Comparison of ENCODE assay signal across 1 cellular context in the genomic region with DNA sequence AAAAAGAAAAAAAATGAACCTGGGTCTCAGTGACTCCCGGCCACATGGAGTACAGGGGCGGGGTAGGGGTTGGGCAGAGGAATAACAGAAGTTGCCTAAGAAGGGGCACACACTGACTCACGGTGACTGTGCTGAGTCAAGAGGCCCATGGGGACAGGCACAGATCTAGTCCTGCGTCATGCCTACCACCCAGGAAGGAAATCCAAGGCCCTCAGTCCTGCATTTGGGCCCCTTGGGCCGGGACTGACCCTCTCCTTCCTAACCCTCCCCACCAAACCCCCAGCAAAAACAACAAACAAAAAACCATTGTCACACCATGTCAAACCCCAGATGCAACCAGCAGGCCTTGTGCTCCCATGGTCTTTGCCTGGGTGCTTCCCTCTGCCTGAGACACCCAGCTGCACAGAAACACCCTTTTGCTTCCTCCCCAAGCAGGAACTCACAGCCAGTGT.
A peak's percentile ranks its signal among the peaks of the same experiment; 100 is the strongest.
TF ChIP-seq lines count a peak whose summit lies in the region.

No MANE protein-coding gene starts in this region.

TF ChIP-seq in K562, 482 proteins besides CTCF, POLR2A, EP300 and RAD21 (continued from another document and continues in another):
- TF ChIP-seq, protein P1, sequence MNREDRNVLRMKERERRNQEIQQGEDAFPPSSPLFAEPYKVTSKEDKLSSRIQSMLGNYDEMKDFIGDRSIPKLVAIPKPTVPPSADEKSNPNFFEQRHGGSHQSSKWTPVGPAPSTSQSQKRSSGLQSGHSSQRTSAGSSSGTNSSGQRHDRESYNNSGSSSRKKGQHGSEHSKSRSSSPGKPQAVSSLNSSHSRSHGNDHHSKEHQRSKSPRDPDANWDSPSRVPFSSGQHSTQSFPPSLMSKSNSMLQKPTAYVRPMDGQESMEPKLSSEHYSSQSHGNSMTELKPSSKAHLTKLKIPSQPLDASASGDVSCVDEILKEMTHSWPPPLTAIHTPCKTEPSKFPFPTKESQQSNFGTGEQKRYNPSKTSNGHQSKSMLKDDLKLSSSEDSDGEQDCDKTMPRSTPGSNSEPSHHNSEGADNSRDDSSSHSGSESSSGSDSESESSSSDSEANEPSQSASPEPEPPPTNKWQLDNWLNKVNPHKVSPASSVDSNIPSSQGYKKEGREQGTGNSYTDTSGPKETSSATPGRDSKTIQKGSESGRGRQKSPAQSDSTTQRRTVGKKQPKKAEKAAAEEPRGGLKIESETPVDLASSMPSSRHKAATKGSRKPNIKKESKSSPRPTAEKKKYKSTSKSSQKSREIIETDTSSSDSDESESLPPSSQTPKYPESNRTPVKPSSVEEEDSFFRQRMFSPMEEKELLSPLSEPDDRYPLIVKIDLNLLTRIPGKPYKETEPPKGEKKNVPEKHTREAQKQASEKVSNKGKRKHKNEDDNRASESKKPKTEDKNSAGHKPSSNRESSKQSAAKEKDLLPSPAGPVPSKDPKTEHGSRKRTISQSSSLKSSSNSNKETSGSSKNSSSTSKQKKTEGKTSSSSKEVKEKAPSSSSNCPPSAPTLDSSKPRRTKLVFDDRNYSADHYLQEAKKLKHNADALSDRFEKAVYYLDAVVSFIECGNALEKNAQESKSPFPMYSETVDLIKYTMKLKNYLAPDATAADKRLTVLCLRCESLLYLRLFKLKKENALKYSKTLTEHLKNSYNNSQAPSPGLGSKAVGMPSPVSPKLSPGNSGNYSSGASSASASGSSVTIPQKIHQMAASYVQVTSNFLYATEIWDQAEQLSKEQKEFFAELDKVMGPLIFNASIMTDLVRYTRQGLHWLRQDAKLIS (CRISPR knock-in tag; IDR thresholded peaks at IDR 0.05) = no peak
- TF ChIP-seq BHLHE40 (IDR thresholded peaks at IDR 0.05; ENCODE audit: low read length) = no peak
- TF ChIP-seq HDAC8 (tag; IDR thresholded peaks at IDR 0.05) = no peak
- TF ChIP-seq ZNF41 (CRISPR knock-in tag; conservative IDR thresholded peaks at IDR 0.05) = no peak
- no peak for TF ChIP-seq ZNF589 (CRISPR knock-in tag; IDR thresholded peaks at IDR 0.05; ENCODE audit: low read depth)
- TF ChIP-seq CREB1 (IDR thresholded peaks at IDR 0.05) = no peak
- no peak for TF ChIP-seq CREB1 (CRISPR knock-in tag; IDR thresholded peaks at IDR 0.05)
- TF ChIP-seq CREB3L1 (IDR thresholded peaks at IDR 0.05; ENCODE audit: borderline replicate concordance, low read depth) = no peak
- TF ChIP-seq ASH1L (IDR thresholded peaks at IDR 0.05; ENCODE audit: borderline replicate concordance, low read depth, partially characterized antibody) = no peak
- no peak for TF ChIP-seq ZNF12 (CRISPR knock-in tag; IDR thresholded peaks at IDR 0.05)
- TF ChIP-seq NR1H2 (CRISPR knock-in tag; IDR thresholded peaks at IDR 0.05) = no peak
- 0 out of 4 replicates have a peak, but pooled peaks of 1 of the 2 experiments have one; percentile 50 for TF ChIP-seq ZNF639 (CRISPR knock-in tag; conservative IDR thresholded peaks at IDR 0.05 in 1 of 2, IDR thresholded peaks at IDR 0.05 in 1 of 2)
- no peak for TF ChIP-seq MCM5 (IDR thresholded peaks at IDR 0.05; ENCODE audit: low read depth)
- peak; percentile 54; the same call in 1 of the 2 replicates for TF ChIP-seq NFE2 (IDR thresholded peaks at IDR 0.05; ENCODE audit: low read depth)
- no peak for TF ChIP-seq RBBP5 (IDR thresholded peaks at IDR 0.05; ENCODE audit: borderline replicate concordance, insufficient read depth, low read length, poor library complexity, severe bottlenecking)
- TF ChIP-seq, protein P2, sequence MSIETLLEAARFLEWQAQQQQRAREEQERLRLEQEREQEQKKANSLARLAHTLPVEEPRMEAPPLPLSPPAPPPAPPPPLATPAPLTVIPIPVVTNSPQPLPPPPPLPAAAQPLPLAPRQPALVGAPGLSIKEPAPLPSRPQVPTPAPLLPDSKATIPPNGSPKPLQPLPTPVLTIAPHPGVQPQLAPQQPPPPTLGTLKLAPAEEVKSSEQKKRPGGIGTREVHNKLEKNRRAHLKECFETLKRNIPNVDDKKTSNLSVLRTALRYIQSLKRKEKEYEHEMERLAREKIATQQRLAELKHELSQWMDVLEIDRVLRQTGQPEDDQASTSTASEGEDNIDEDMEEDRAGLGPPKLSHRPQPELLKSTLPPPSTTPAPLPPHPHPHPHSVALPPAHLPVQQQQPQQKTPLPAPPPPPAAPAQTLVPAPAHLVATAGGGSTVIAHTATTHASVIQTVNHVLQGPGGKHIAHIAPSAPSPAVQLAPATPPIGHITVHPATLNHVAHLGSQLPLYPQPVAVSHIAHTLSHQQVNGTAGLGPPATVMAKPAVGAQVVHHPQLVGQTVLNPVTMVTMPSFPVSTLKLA (conservative IDR thresholded peaks at IDR 0.05) = 0 out of 4 replicates have a peak, but pooled peaks of 1 of the 2 experiments have one; percentile 22
- 0 out of 2 replicates have a peak, but pooled peaks have one; percentile 30 for TF ChIP-seq CUX1 (CRISPR knock-in tag; IDR thresholded peaks at IDR 0.05)
- TF ChIP-seq BACH1 (tag; IDR thresholded peaks at IDR 0.05) = peak; percentile 54; the same call in 1 of the 2 replicates
- TF ChIP-seq, protein P3, sequence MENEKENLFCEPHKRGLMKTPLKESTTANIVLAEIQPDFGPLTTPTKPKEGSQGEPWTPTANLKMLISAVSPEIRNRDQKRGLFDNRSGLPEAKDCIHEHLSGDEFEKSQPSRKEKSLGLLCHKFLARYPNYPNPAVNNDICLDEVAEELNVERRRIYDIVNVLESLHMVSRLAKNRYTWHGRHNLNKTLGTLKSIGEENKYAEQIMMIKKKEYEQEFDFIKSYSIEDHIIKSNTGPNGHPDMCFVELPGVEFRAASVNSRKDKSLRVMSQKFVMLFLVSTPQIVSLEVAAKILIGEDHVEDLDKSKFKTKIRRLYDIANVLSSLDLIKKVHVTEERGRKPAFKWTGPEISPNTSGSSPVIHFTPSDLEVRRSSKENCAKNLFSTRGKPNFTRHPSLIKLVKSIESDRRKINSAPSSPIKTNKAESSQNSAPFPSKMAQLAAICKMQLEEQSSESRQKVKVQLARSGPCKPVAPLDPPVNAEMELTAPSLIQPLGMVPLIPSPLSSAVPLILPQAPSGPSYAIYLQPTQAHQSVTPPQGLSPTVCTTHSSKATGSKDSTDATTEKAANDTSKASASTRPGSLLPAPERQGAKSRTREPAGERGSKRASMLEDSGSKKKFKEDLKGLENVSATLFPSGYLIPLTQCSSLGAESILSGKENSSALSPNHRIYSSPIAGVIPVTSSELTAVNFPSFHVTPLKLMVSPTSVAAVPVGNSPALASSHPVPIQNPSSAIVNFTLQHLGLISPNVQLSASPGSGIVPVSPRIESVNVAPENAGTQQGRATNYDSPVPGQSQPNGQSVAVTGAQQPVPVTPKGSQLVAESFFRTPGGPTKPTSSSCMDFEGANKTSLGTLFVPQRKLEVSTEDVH (IDR thresholded peaks at IDR 0.05; ENCODE audit: low read depth, partially characterized antibody) = no peak
- TF ChIP-seq ZNF311 (CRISPR knock-in tag; IDR thresholded peaks at IDR 0.05) = no peak
- no peak for TF ChIP-seq MCM7 (IDR thresholded peaks at IDR 0.05)
- TF ChIP-seq ZFP1 (CRISPR knock-in tag; IDR thresholded peaks at IDR 0.05) = no peak
- TF ChIP-seq ELF4 (CRISPR knock-in tag; IDR thresholded peaks at IDR 0.05) = 0 out of 2 replicates have a peak, but pooled peaks have one; percentile 37
- no peak for TF ChIP-seq ZNF316 (IDR thresholded peaks at IDR 0.05)
- peak; percentile 52; the same call in 1 of the 2 replicates for TF ChIP-seq MAFG (tag; conservative IDR thresholded peaks at IDR 0.05)
- TF ChIP-seq FOSL1 (tag; conservative IDR thresholded peaks at IDR 0.05) = peak; percentile 64
- peak; percentile 66; the same call in 1 of the 2 replicates for TF ChIP-seq MAFK (IDR thresholded peaks at IDR 0.05; ENCODE audit: low read length)
- TF ChIP-seq DDX20 (tag; IDR thresholded peaks at IDR 0.05; ENCODE audit: low read depth) = no peak
- TF ChIP-seq COPS2 (conservative IDR thresholded peaks at IDR 0.05) = no peak
- TF ChIP-seq, protein P4, sequence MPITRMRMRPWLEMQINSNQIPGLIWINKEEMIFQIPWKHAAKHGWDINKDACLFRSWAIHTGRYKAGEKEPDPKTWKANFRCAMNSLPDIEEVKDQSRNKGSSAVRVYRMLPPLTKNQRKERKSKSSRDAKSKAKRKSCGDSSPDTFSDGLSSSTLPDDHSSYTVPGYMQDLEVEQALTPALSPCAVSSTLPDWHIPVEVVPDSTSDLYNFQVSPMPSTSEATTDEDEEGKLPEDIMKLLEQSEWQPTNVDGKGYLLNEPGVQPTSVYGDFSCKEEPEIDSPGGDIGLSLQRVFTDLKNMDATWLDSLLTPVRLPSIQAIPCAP (CRISPR knock-in tag; IDR thresholded peaks at IDR 0.05; ENCODE audit: borderline replicate concordance) = no peak
- TF ChIP-seq RAD51 (IDR thresholded peaks at IDR 0.05; ENCODE audit: borderline replicate concordance, low read depth) = no peak
- peak; percentile 53; the same call in 1 of the 2 replicates for TF ChIP-seq C11orf30 (IDR thresholded peaks at IDR 0.05; ENCODE audit: low read depth)
- no peak for TF ChIP-seq MXI1 (IDR thresholded peaks at IDR 0.05; ENCODE audit: low read depth, low read length)
- 0 out of 6 replicates have a peak, but pooled peaks of 1 of the 3 experiments have one; percentile 44 for TF ChIP-seq ZBTB11 (CRISPR knock-in tag; IDR thresholded peaks at IDR 0.05)
- TF ChIP-seq, protein P5, sequence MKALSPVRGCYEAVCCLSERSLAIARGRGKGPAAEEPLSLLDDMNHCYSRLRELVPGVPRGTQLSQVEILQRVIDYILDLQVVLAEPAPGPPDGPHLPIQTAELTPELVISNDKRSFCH (CRISPR knock-in tag; IDR thresholded peaks at IDR 0.05) = no peak
- TF ChIP-seq, protein P5 (tag; IDR thresholded peaks at IDR 0.05) = no peak
